ENCODE assay signal across 16 cellular contexts in genomic region chr2:20382965-20383800, GRCh38.
DNase-seq lines count a peak whose midpoint lies in the region; ATAC-seq and TF ChIP-seq lines count a peak whose summit lies in the region.
"Had no signal": no experiment of that assay in that cellular context is flagged by ENCODE, and none has a peak within 500 bp of the region (broad histone marks: within the 10 kb centered on the region; RNA-seq: fewer than 3 reads in every experiment).

No MANE protein-coding gene starts in this region.

- no peak overlapping the region for H3K27ac ChIP-seq in brain microvascular endothelial cell
- H3K27ac ChIP-seq: 22Rv1, suprapubic skin had no signal

- H3K27me3 Mint-ChIP-seq in nephron progenitor cell (ENCODE audit: low read depth, poor library complexity) = peaks cover 19% of the 10 kb centered on the region

- no peak overlapping the region for H3K4me3 Mint-ChIP-seq in nephron progenitor cell
- H3K4me3 Mint-ChIP-seq: activated naive CD8-positive, alpha-beta T cell treated with anti-CD3 and anti-CD28 coated beads, Interleukin-2, amount 50 U/mL, for 24 hours had no signal

- peak; percentile 40 for DNase-seq in DMS153 (lab: John Stamatoyannopoulos, UW)
- no peak for DNase-seq in DMS153 treated with DMSO at 0.1 percent for 48 hours (lab: John Stamatoyannopoulos, UW; ENCODE audit: unreplicated experiment)
- DNase-seq in NCI-H2029 (lab: John Stamatoyannopoulos, UW) = peak; percentile 52
- peak; percentile 22 for DNase-seq in brain microvascular endothelial cell
- no peak for DNase-seq in nephron progenitor cell
- no peak for DNase-seq in NCI-H774 (lab: John Stamatoyannopoulos, UW)
- DNase-seq: activated CD4-positive, alpha-beta T cell treated with anti-CD3 and anti-CD28 coated beads for 1 hour; activated naive CD8-positive, alpha-beta T cell treated with anti-CD3 and anti-CD28 coated beads, Interleukin-2, amount 50 U/mL, for 24 hours; cortex of kidney; KBM-7; NCI-H1930; stimulated activated CD4-positive, alpha-beta T cell treated with anti-CD3 and anti-CD28 coated beads, Interleukin-12 subunit alpha, Interleukin-12 subunit beta, amount 100 ng/mL, for 4 hours had no signal

- TF ChIP-seq CTCF in brain microvascular endothelial cell (IDR thresholded peaks at IDR 0.05; ENCODE audit: low read depth, low read length, missing control alignments) (no peak), nephron progenitor cell (IDR thresholded peaks at IDR 0.05) (no peak)

- no peaks in the 10 kb centered on the region for H3K36me3 Mint-ChIP-seq in nephron progenitor cell (ENCODE audit: low read depth)

- H3K9me3 Mint-ChIP-seq in nephron progenitor cell = no peaks in the 10 kb centered on the region
- H3K9me3 Mint-ChIP-seq: activated naive CD8-positive, alpha-beta T cell treated with anti-CD3 and anti-CD28 coated beads, Interleukin-2, amount 50 U/mL, for 24 hours had no signal

- no peak for ATAC-seq in HG02840 (IDR thresholded peaks at IDR 0.05; ENCODE audit: low FRiP score, unreplicated experiment)
- no peak for ATAC-seq in GM21737 (IDR thresholded peaks at IDR 0.05; ENCODE audit: unreplicated experiment)
- ATAC-seq: activated naive CD8-positive, alpha-beta T cell treated with anti-CD3 and anti-CD28 coated beads, Interleukin-2, amount 50 U/mL, for 24 hours had no signal

- H3K27ac Mint-ChIP-seq in nephron progenitor cell = peak overlapping the region; percentile 3
- H3K27ac Mint-ChIP-seq: activated naive CD8-positive, alpha-beta T cell treated with anti-CD3 and anti-CD28 coated beads, Interleukin-2, amount 50 U/mL, for 24 hours had no signal

- in situ Hi-C loops in brain microvascular endothelial cell (cut with HindIII; ENCODE audit: low pct_ligation_motif_present, low sequenced_read_pairs) = no loop called here

- H3K36me3 ChIP-seq in brain microvascular endothelial cell (replicated peaks) = no peaks in the 10 kb centered on the region
- H3K36me3 ChIP-seq: suprapubic skin had no signal

- no peak overlapping the region for H3K4me3 ChIP-seq in brain microvascular endothelial cell (ENCODE audit: low read depth, low read length)
- H3K4me3 ChIP-seq: suprapubic skin had no signal

- H3K4me1 Mint-ChIP-seq in nephron progenitor cell = peaks cover 16% of the 10 kb centered on the region
- H3K4me1 Mint-ChIP-seq: activated naive CD8-positive, alpha-beta T cell treated with anti-CD3 and anti-CD28 coated beads, Interleukin-2, amount 50 U/mL, for 24 hours had no signal

- no peaks in the 10 kb centered on the region for H3K27me3 ChIP-seq in brain microvascular endothelial cell (replicated peaks)
- H3K27me3 ChIP-seq: suprapubic skin had no signal

Comparison
In these comparisons a context has a peak if more than half of its experiments do, and no peak if none do; other contexts are left out.
1. DNase-seq: peak in DMS153 (single experiment), NCI-H2029 (single experiment) and brain microvascular endothelial cell (single experiment); none in DMS153 treated with DMSO at 0.1 percent for 48 hours (single experiment), nephron progenitor cell (single experiment) and NCI-H774 (single experiment).